28 cellular contexts compared by ENCODE assay signal in the genomic region with DNA sequence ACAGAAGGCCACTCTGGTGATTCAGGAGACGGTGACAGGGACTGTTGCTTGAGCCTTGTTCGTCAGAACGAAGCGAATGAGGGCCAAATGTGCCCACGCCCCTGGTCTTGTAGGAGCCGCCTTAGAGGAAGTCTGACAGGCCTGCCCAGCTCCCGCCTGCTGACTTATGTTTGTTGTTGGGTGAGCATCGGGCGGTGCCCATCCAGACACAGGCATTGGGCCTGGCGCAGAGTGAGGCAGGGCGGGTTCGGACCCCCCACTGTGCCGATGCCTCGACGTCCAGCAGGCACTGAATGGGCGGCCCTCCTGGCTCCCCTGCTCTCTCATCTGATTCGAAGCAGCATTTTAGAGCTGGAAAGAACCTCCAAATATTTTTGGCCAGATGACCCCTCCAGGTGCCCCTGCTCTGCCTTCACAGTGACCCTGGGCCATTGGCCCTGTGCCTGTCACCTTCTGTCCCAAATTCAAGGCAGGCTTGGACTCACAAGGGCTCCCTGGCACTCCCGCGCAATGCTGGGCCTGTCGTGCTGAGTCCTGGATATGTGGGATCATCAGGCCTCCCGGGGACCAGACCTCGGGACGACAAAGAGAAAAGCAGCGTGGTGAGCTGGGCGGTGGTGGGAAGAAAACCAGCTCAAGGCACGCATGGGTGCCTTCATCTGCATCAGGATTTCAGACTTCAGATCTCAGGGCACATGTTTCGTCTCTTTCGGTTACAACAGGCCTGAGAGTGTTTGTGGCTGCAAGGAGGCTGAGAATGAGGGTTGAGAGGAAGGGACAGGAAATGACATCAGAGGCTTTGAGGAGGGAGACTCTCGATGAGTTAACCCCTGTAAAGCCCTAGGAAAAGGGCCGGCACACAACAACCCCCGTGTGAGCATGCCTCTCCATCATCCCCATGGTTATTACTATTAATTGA. TPM values are rescaled to one million over a fixed set of nuclear protein-coding genes. Genes with fewer than 3 reads are reported as not detected.
DNase-seq lines count a peak whose midpoint lies in the region; ATAC-seq, FAIRE-seq and TF ChIP-seq lines count a peak whose summit lies in the region.
"Had no signal": no experiment of that assay in that cellular context is flagged by ENCODE, and none has a peak within 500 bp of the region (broad histone marks: within the 10 kb centered on the region; RNA-seq: fewer than 3 reads in every experiment).

No MANE protein-coding gene starts in this region.

- H4K20me1 ChIP-seq in GM12878 (ENCODE audit: control insufficient read depth, insufficient read depth) (no peaks in the 10 kb centered on the region), neural cell (ENCODE audit: insufficient read depth) (no peaks in the 10 kb centered on the region)

- H3K36me3 ChIP-seq in GM12878 (ENCODE audit: control insufficient read depth in 2 of 2, insufficient read depth in 2 of 2, low read length in 1 of 2) (no peaks in the 10 kb centered on the region), neural cell (ENCODE audit: insufficient read depth, low read length) (no peaks in the 10 kb centered on the region), upper lobe of right lung (no peaks in the 10 kb centered on the region)
- H3K36me3 ChIP-seq: ascending aorta, cardiac muscle cell, colonic mucosa, tibial nerve had no signal

- TF ChIP-seq POLR2A in GM12878 (IDR thresholded peaks at IDR 0.05; ENCODE audit: low read depth, low read length), result no peak

- intact Hi-C loops in GM12878 (cut with micrococcal nuclease; ENCODE audit: unreplicated experiment) (no loop called here), upper lobe of right lung (cut with DNase I) (no loop called here)

- H3K9me3 ChIP-seq in GM12878 (replicated peaks; ENCODE audit: control insufficient read depth, insufficient read depth, low read length) (peaks cover 3% of the 10 kb centered on the region; the same call in 1 of the 3 replicates), neural cell (ENCODE audit: low read length) (no peaks in the 10 kb centered on the region), upper lobe of right lung (no peaks in the 10 kb centered on the region)
- H3K9me3 ChIP-seq: ascending aorta, colonic mucosa, psoas muscle had no signal

- no peak for TF ChIP-seq RAD21 in GM12878 (IDR thresholded peaks at IDR 0.05; ENCODE audit: insufficient read depth, low read depth, low read length)
- no peak for TF ChIP-seq RAD21 in neural cell (conservative IDR thresholded peaks at IDR 0.05)

- in situ Hi-C loops in GM12878 (cut with MboI), result no loop called here

- DNase-seq in HT1080 (ENCODE audit: low read depth) (peak; percentile 31), GM12878 (ENCODE audit: low read depth, low spot score) (peak; percentile 13), upper lobe of right lung (peak; percentile 57), COR-L47 (lab: John Stamatoyannopoulos, UW) (no peak), NCI-H2029 treated with DMSO at 0.1 percent for 48 hours (lab: John Stamatoyannopoulos, UW) (no peak)
- DNase-seq: activated CD4-positive, alpha-beta T cell treated with anti-CD3 and anti-CD28 coated beads, Interleukin-2, amount 10 ng/mL, durations not matched to agents 24 days and 14 days; activated T-cell treated with anti-CD3 and anti-CD28 coated beads, Interleukin-2, amount 50 U/mL, for 72 hours; Calu3; colonic mucosa; DMS79 treated with DMSO at 0.1 percent for 48 hours; effector memory CD4-positive, alpha-beta T cell; erythroblast; GF-D8; mesenchymal stem cell; MM.1S; NCI-H1417 treated with DMSO at 0.1 percent for 48 hours; NCI-H226; psoas muscle; stimulated activated CD4-positive, alpha-beta T cell treated with anti-CD3 and anti-CD28 coated beads, Interleukin-4, amount 100 ng/mL, for 1 hour; SW 1271; T1000 had no signal

- CTCF ChIA-PET in GM12878 (lab: Yijun Ruan, JAX), result no interaction called here

- H3K9me2 ChIP-seq in neural cell (ENCODE audit: insufficient read depth, low read length), result no peaks in the 10 kb centered on the region

- H3K9ac ChIP-seq in GM12878 (ENCODE audit: control insufficient read depth, insufficient read depth, low read length), result no peak overlapping the region; the same call in 1 of the 2 replicates
- H3K9ac ChIP-seq in neural cell (ENCODE audit: low read length), result no peak overlapping the region

- RAD21 ChIA-PET in GM12878 (lab: Charles Lee; ENCODE audit: unreplicated experiment), result no interaction called here

- no peak overlapping the region for H2AFZ ChIP-seq in GM12878 (ENCODE audit: control insufficient read depth, low read depth, low read length)
- no peak overlapping the region for H2AFZ ChIP-seq in neural cell (ENCODE audit: low read depth, low read length)

- H3K4me3 ChIP-seq in GM12878 (no peak overlapping the region), neural cell (ENCODE audit: low read length) (no peak overlapping the region), upper lobe of right lung (no peak overlapping the region)
- H3K4me3 ChIP-seq: ascending aorta, cardiac muscle cell, colonic mucosa, psoas muscle, tibial nerve had no signal

- no peaks in the 10 kb centered on the region; a peak in 2 of 4 replicates for H3K27me3 ChIP-seq in GM12878 (replicated peaks in 1 of 2; ENCODE audit: control insufficient read depth in 2 of 2, insufficient read depth in 2 of 2, low read length in 1 of 2)
- no peaks in the 10 kb centered on the region for H3K27me3 ChIP-seq in neural cell (ENCODE audit: insufficient read depth, low read depth, low read length)
- H3K27me3 ChIP-seq in upper lobe of right lung, result no peaks in the 10 kb centered on the region
- H3K27me3 ChIP-seq: ascending aorta, cardiac muscle cell, colonic mucosa, tibial nerve had no signal

- peak overlapping the region; percentile 25; the same call in 1 of the 2 replicates for H3K4me2 ChIP-seq in GM12878 (ENCODE audit: control insufficient read depth, insufficient read depth)
- no peak overlapping the region for H3K4me2 ChIP-seq in neural cell (ENCODE audit: low read length)

- TF ChIP-seq EP300 in GM12878 (IDR thresholded peaks at IDR 0.05; ENCODE audit: borderline replicate concordance in 1 of 2, control insufficient read depth in 1 of 2, low read depth in 2 of 2, low read length in 2 of 2) (no peak), neural cell (conservative IDR thresholded peaks at IDR 0.05; ENCODE audit: poor library complexity, severe bottlenecking) (no peak)

- no peak for TF ChIP-seq CTCF in GM12878 (IDR thresholded peaks at IDR 0.05 in 2 of 3, conservative IDR thresholded peaks at IDR 0.05 in 1 of 3; ENCODE audit: control insufficient read depth in 2 of 3, extremely low read depth in 1 of 3, insufficient read depth in 1 of 3, low read depth in 3 of 3, low read length in 3 of 3)
- TF ChIP-seq CTCF in neural cell (IDR thresholded peaks at IDR 0.05; ENCODE audit: poor library complexity, severe bottlenecking), result no peak
- no peak for TF ChIP-seq CTCF in upper lobe of right lung (IDR thresholded peaks at IDR 0.05)

- FAIRE-seq in GM12878 (lab: Jason Lieb, UNC), result no peak
- FAIRE-seq: GM19239, H1 had no signal

- SMC1A ChIA-PET in GM12878 (lab: Charles Lee; ENCODE audit: uncharacterized antibody, unreplicated experiment), result no interaction called here

- no TSS peak for BruUV-seq in GM12878 (replicated peaks; lab: Mats Ljungman, UMichigan)

- H3K27ac ChIP-seq in GM12878 (ENCODE audit: control insufficient read depth, insufficient read depth) (no peak overlapping the region), neural cell (ENCODE audit: low read length) (peak overlapping the region; percentile 66), upper lobe of right lung (no peak overlapping the region)
- H3K27ac ChIP-seq: ascending aorta, cardiac muscle cell, colonic mucosa, psoas muscle, tibial nerve had no signal

- 33% methylated on average over 31 of the region's 31 CpGs for WGBS in GM12878 (ENCODE audit: insufficient coverage, insufficient replicate concordance, low lambda C conversion rate, missing lambda C conversion rate)

- H3K79me2 ChIP-seq in GM12878 (ENCODE audit: control insufficient read depth, insufficient read depth, low read length) (no peaks in the 10 kb centered on the region), neural cell (replicated peaks; ENCODE audit: insufficient read depth, low read length) (no peaks in the 10 kb centered on the region)

- POLR2A ChIA-PET in GM12878 (lab: Charles Lee), result no interaction called here

- H3F3A ChIP-seq in neural cell (ENCODE audit: insufficient read depth, low read length, poor library complexity, severe bottlenecking), result peaks cover 5% of the 10 kb centered on the region

- H3K4me1 ChIP-seq in GM12878 (ENCODE audit: control insufficient read depth, insufficient read depth, low read length), result peaks cover 5% of the 10 kb centered on the region
- no peaks in the 10 kb centered on the region for H3K4me1 ChIP-seq in upper lobe of right lung
- H3K4me1 ChIP-seq: ascending aorta, colonic mucosa, psoas muscle, tibial nerve had no signal

- ATAC-seq in GM12878 (no peak), upper lobe of right lung (no peak), GM18517 (IDR thresholded peaks at IDR 0.05; ENCODE audit: unreplicated experiment) (no peak)
- ATAC-seq: activated T-cell treated with anti-CD3 and anti-CD28 coated beads, Interleukin-2, amount 50 U/mL, for 72 hours; psoas muscle had no signal

TF ChIP-seq in neural cell, 6 proteins besides CTCF, POLR2A, EP300 and RAD21 (continues in another document):
- TF ChIP-seq SMC3 (conservative IDR thresholded peaks at IDR 0.05; ENCODE audit: poor library complexity) (no peak), POLR2AphosphoS5 (IDR thresholded peaks at IDR 0.05) (no peak), MXI1 (conservative IDR thresholded peaks at IDR 0.05; ENCODE audit: poor library complexity, severe bottlenecking) (no peak)

RNA-seq across cellular contexts. Expression of gene OLFM1, which starts 37.1 kb away (rescaled TPM):
- total RNA-seq in HT1080 (2014; rRNA removed; shearing (Covaris generic)), result 0.06 TPM in 1 of 2 replicates, not detected in the other
- polyA plus RNA-seq in HT1080 (2015; cell fraction: cytosol; rRNA removed), result 0.28 and 0.33 TPM in 2 replicates
- not detected in 2 replicates for polyA plus RNA-seq in HT1080 (2015; cell fraction: nucleus; rRNA removed)
- total RNA-seq in GM12878 (2013; cell fraction: nucleolus; rRNA removed), result not detected in 2 replicates
- not detected in 2 replicates for total RNA-seq in GM12878 (2014; rRNA removed)
- not detected in 2 replicates for total RNA-seq in GM12878 (2014; rRNA removed; fragmentation: Illumina TruSeq; extraction: Trizol)
- 0.21 TPM in 1 of 2 replicates, not detected in the other for total RNA-seq in GM12878 (2021)
- not detected for polyA plus RNA-seq in GM12878 (2011; ENCODE audit: low read depth)
- polyA plus RNA-seq in GM12878 (2011; rRNA removed), result not detected in 2 replicates
- not detected in 2 replicates for polyA plus RNA-seq in GM12878 (2011; cell fraction: cytosol; rRNA removed)
- not detected in 2 replicates for polyA plus RNA-seq in GM12878 (2011; cell fraction: nucleus; rRNA removed)
- polyA plus RNA-seq in GM12878 (2012), result not detected in 2 replicates
- polyA plus RNA-seq in GM12878 (2014; fragmentation: Illumina TruSeq; extraction: Trizol), result not detected in 2 replicates
- polyA plus RNA-seq in GM12878 (2014; fragmentation: Nextera tagmentation; extraction: Ambion mirVana), result not detected
- polyA plus RNA-seq in GM12878 (2014; rRNA removed), result not detected in 2 replicates
- polyA plus RNA-seq in GM12878 (2016; fragmentation: Nextera tagmentation; extraction: Ambion mirVana), result not detected
- polyA minus RNA-seq in GM12878 (2011; rRNA and poly(A)+ RNA removed), result not detected in 2 replicates
- polyA minus RNA-seq in GM12878 (2011; cell fraction: cytosol; rRNA and poly(A)+ RNA removed), result not detected in 2 replicates
- not detected in 2 replicates for polyA minus RNA-seq in GM12878 (2011; cell fraction: nucleus; rRNA and poly(A)+ RNA removed)
- 102 and 134 TPM in 2 replicates for polyA plus RNA-seq in neural cell
- polyA minus RNA-seq in neural cell, result 59.6 and 74.2 TPM in 2 replicates
- total RNA-seq in upper lobe of right lung, result 26.0 TPM

Comparison
In these comparisons a context has a peak if more than half of its experiments do, and no peak if none do; other contexts are left out.
1. DNase-seq: peak in HT1080 (single experiment), GM12878 (single experiment) and upper lobe of right lung (single experiment); none in COR-L47 (single experiment) and NCI-H2029 treated with DMSO at 0.1 percent for 48 hours (single experiment).
2. RNA of gene OLFM1, which starts 37.1 kb away (total RNA-seq): 26.0 TPM in upper lobe of right lung (single experiment); 0.06 TPM in HT1080 and 0.21 TPM in GM12878; every median in the first group is over 10 times any median in the second.